In the genomic region with DNA sequence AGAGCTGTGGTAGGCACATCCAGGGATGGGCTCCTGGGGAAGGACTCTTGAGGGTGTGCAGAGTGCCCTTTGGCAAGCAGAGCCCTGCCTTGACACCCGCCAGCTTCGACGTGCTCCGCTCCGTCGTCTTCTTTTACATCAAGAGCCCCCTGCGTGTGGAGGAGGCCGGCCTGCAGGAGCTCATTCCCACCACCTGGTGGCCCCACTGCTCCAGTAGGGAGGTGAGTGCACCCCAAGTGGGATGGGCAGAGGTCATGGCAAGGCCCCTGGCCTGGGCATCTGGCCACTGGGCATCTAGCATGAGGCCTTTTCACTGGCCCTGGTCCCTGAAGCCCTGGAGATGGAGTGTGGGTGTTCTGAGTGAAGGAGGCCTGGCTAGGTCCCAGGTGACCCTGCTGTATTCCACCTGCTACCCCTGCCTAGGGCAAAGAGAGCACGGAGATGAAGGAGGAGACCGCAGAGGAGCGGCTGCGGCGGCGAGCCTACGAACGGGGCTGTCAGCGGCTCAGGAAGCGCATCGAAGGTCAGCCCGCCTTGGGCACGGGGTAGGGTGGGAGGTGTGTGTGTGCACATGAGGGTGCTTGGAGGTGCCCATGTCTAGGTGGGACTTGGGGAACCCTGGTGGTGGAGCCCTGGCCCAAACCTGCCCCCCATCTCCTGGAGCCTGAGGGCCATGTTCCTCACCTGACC, we compare ENCODE assay signal across 8 cellular contexts. TPM values are rescaled to one million over a fixed set of nuclear protein-coding genes. Genes with fewer than 3 reads are reported as not detected.
DNase-seq lines count a peak whose midpoint lies in the region; ATAC-seq and TF ChIP-seq lines count a peak whose summit lies in the region.
"Had no signal": no experiment of that assay in that cellular context is flagged by ENCODE, and none has a peak within 500 bp of the region (broad histone marks: within the 10 kb centered on the region; RNA-seq: fewer than 3 reads in every experiment).

No MANE protein-coding gene starts in this region.

- no peaks in the 10 kb centered on the region for H3K9me3 ChIP-seq in mammary epithelial cell (replicated peaks; ENCODE audit: insufficient read depth, low read length)
- no peaks in the 10 kb centered on the region for H3K9me3 ChIP-seq in tibial nerve

- no peaks in the 10 kb centered on the region for H3K79me2 ChIP-seq in mammary epithelial cell (ENCODE audit: insufficient read depth, low read length)

- no peak overlapping the region for H3K27ac Mint-ChIP-seq in MCF 10A (ENCODE audit: low read depth, unreplicated experiment)
- no peak overlapping the region for H3K27ac Mint-ChIP-seq in activated naive CD8-positive, alpha-beta T cell treated with anti-CD3 and anti-CD28 coated beads, Interleukin-2, amount 50 U/mL, for 24 hours
- H3K27ac Mint-ChIP-seq: CD4-positive, alpha-beta T cell had no signal

- POLR2A ChIA-PET in MCF 10A (lab: Yijun Ruan, JAX), result interaction anchor here (1.8 kb wide), 1 partner anchor 22 kb away, joined by 4 read pairs; the partner anchor contains the start of gene GMPPB

- no peaks in the 10 kb centered on the region for H3K36me3 ChIP-seq in mammary epithelial cell (ENCODE audit: insufficient read depth, low read length)
- H3K36me3 ChIP-seq in tibial nerve, result peaks cover 0 to 98% (median 15%) of the 10 kb centered on the region in 3 donors

- DNase-seq in mammary epithelial cell, result no peak
- no peak for DNase-seq in MCF 10A (ENCODE audit: unreplicated experiment)
- no peak for DNase-seq in coronary artery (ENCODE audit: low spot score)
- DNase-seq in tibial nerve (ENCODE audit: low spot score in 2 of 2), result no peak
- DNase-seq in activated naive CD8-positive, alpha-beta T cell treated with anti-CD3 and anti-CD28 coated beads, Interleukin-2, amount 50 U/mL, for 24 hours, result no peak
- DNase-seq in T-helper 2 cell, result no peak
- DNase-seq: CD4-positive, alpha-beta T cell; central memory CD4-positive, alpha-beta T cell had no signal

- H3K36me3 Mint-ChIP-seq in MCF 10A (ENCODE audit: insufficient read depth, unreplicated experiment), result peaks cover 4% of the 10 kb centered on the region
- H3K36me3 Mint-ChIP-seq in activated naive CD8-positive, alpha-beta T cell treated with anti-CD3 and anti-CD28 coated beads, Interleukin-2, amount 50 U/mL, for 24 hours (ENCODE audit: low read depth), result peaks cover 6% of the 10 kb centered on the region

- intact Hi-C loops in mammary epithelial cell (cut with micrococcal nuclease), result loop anchor here (2.0 to 10.0 kb wide), 2 partner anchors 389 to 483 kb away; no protein-coding TSS in a partner anchor
- intact Hi-C loops in MCF 10A (cut with micrococcal nuclease), result no loop called here

- no peaks in the 10 kb centered on the region for H3K27me3 Mint-ChIP-seq in MCF 10A (ENCODE audit: insufficient read depth, unreplicated experiment)
- H3K27me3 Mint-ChIP-seq in activated naive CD8-positive, alpha-beta T cell treated with anti-CD3 and anti-CD28 coated beads, Interleukin-2, amount 50 U/mL, for 24 hours, result no peaks in the 10 kb centered on the region
- H3K27me3 Mint-ChIP-seq: CD4-positive, alpha-beta T cell had no signal

- no peak overlapping the region for H3K4me3 ChIP-seq in mammary epithelial cell (replicated peaks in 1 of 3; ENCODE audit: insufficient read depth in 1 of 3, low read depth in 2 of 3, low read length in 3 of 3)
- no peak overlapping the region for H3K4me3 ChIP-seq in coronary artery
- H3K4me3 ChIP-seq in tibial nerve, result no peak overlapping the region

- H3K4me3 Mint-ChIP-seq in MCF 10A (ENCODE audit: unreplicated experiment), result no peak overlapping the region
- H3K4me3 Mint-ChIP-seq in activated naive CD8-positive, alpha-beta T cell treated with anti-CD3 and anti-CD28 coated beads, Interleukin-2, amount 50 U/mL, for 24 hours, result no peak overlapping the region
- H3K4me3 Mint-ChIP-seq: CD4-positive, alpha-beta T cell had no signal

- H2AFZ ChIP-seq in mammary epithelial cell (ENCODE audit: low read depth, low read length), result no peak overlapping the region

- TF ChIP-seq EP300 in tibial nerve (IDR thresholded peaks at IDR 0.05), result no peak

- in situ Hi-C loops in mammary epithelial cell (cut with MboI; ENCODE audit: low sequenced_read_pairs in 2 of 2), result loop anchor here (5.0 to 10.0 kb wide), 3 partner anchors 133 to 203 kb away; partner anchors contain the start of gene MST1R (in 1 of the 2)

- H3K4me1 Mint-ChIP-seq in MCF 10A (ENCODE audit: insufficient read depth, unreplicated experiment), result no peaks in the 10 kb centered on the region
- no peaks in the 10 kb centered on the region for H3K4me1 Mint-ChIP-seq in activated naive CD8-positive, alpha-beta T cell treated with anti-CD3 and anti-CD28 coated beads, Interleukin-2, amount 50 U/mL, for 24 hours

- H3K9ac ChIP-seq in mammary epithelial cell (ENCODE audit: insufficient read depth, low read length), result no peak overlapping the region

- 94% methylated on average over 15 of the region's 21 CpGs for WGBS in mammary epithelial cell (ENCODE audit: low coverage, missing lambda C conversion rate)
- whole genome bisulfite sequencing in tibial nerve, 2 donors, result 75 to 79% methylated on average over 20 to 21 of the region's 21 CpGs

- TF ChIP-seq CTCF in mammary epithelial cell (conservative IDR thresholded peaks at IDR 0.05 in 1 of 2, IDR thresholded peaks at IDR 0.05 in 1 of 2; ENCODE audit: extremely low read depth in 1 of 2, insufficient read depth in 1 of 2, low read depth in 1 of 2, low read length in 2 of 2), result peak; percentile 41 to 58
- TF ChIP-seq CTCF in MCF 10A (IDR thresholded peaks at IDR 0.05; ENCODE audit: unreplicated experiment), result no peak
- peak; percentile 15 for TF ChIP-seq CTCF in coronary artery (IDR thresholded peaks at IDR 0.05)
- peak in 3 of 5 experiments; percentile 7 to 16 (median 10) for TF ChIP-seq CTCF in tibial nerve (IDR thresholded peaks at IDR 0.05)

- no peak for TF ChIP-seq POLR2A in tibial nerve (IDR thresholded peaks at IDR 0.05)

- no peaks in the 10 kb centered on the region for H4K20me1 ChIP-seq in mammary epithelial cell (ENCODE audit: insufficient read depth, low read length)

- no peak overlapping the region for H3K4me2 ChIP-seq in mammary epithelial cell (ENCODE audit: insufficient read depth, low read depth, low read length)

- dilution Hi-C loops in mammary epithelial cell (cut with HindIII; ENCODE audit: low sequenced_read_pairs), result loop anchor here (5.0 kb wide), 1 partner anchor 71 kb away; no protein-coding TSS in a partner anchor

- no peaks in the 10 kb centered on the region for H3K9me3 Mint-ChIP-seq in MCF 10A (ENCODE audit: unreplicated experiment)
- H3K9me3 Mint-ChIP-seq in activated naive CD8-positive, alpha-beta T cell treated with anti-CD3 and anti-CD28 coated beads, Interleukin-2, amount 50 U/mL, for 24 hours, result no peaks in the 10 kb centered on the region
- H3K9me3 Mint-ChIP-seq: CD4-positive, alpha-beta T cell had no signal

- no peak for ATAC-seq in activated naive CD8-positive, alpha-beta T cell treated with anti-CD3 and anti-CD28 coated beads, Interleukin-2, amount 50 U/mL, for 24 hours

- H3K27ac ChIP-seq in mammary epithelial cell (ENCODE audit: insufficient read depth, low read depth, low read length) (no peak overlapping the region), coronary artery (no peak overlapping the region), tibial nerve (no peak overlapping the region)

- CTCF ChIA-PET in mammary epithelial cell (lab: Charles Lee; ENCODE audit: low non-redundant PET), result interaction anchor here (0.6 kb wide), 1 partner anchor 162 kb away, joined by 3 read pairs; no protein-coding TSS in a partner anchor
- CTCF ChIA-PET in MCF 10A (lab: Yijun Ruan, JAX), result interaction anchor here (0.6 to 2.4 kb wide), 15 partner anchors 9 to 732 kb away, joined by 3 to 15 read pairs (median 3); partner anchors contain the start of gene IP6K1

- H3K4me1 ChIP-seq in mammary epithelial cell (ENCODE audit: insufficient read depth, low read length) (no peaks in the 10 kb centered on the region), tibial nerve (peaks cover 0 to 5% (median 0%) of the 10 kb centered on the region in 4 donors)

- H3K27me3 ChIP-seq in mammary epithelial cell (ENCODE audit: insufficient read depth, low read length), result no peaks in the 10 kb centered on the region
- H3K27me3 ChIP-seq in tibial nerve, result no peaks in the 10 kb centered on the region

- BruUV-seq in mammary epithelial cell (replicated peaks; lab: Mats Ljungman, UMichigan) (no TSS peak), MCF 10A (replicated peaks; lab: Mats Ljungman, UMichigan) (no TSS peak)

RNA-seq across cellular contexts. Expression of gene RNF123, which starts 12.2 kb away (rescaled TPM):
- total RNA-seq in mammary epithelial cell (10 to 100 TPM; 27.7 to 41.5 TPM), MCF 10A (2022) (47.8 and 48.6 TPM in 2 replicates), tibial nerve (10 to 100 TPM; 32.9 to 64.7 (median 39.1) TPM)
- 34.0 TPM for polyA plus RNA-seq in mammary epithelial cell
- polyA minus RNA-seq in mammary epithelial cell, result 54.0 TPM

RNA-seq across cellular contexts. Expression of gene MST1, which starts 12.3 kb away (rescaled TPM):
- 10 to 100 TPM in 1 of 2 donors, 1 to 10 TPM in 1; 8.3 to 13.6 TPM for total RNA-seq in mammary epithelial cell
- 5.5 TPM for polyA plus RNA-seq in mammary epithelial cell
- polyA minus RNA-seq in mammary epithelial cell, result not detected
- 16.3 and 18.2 TPM in 2 replicates for total RNA-seq in MCF 10A (2022)
- total RNA-seq in tibial nerve, result 10 to 100 TPM; 11.7 to 23.7 (median 17.0) TPM

RNA-seq across cellular contexts. Expression of gene AMIGO3, which starts 18.0 kb away (rescaled TPM):
- total RNA-seq in mammary epithelial cell, result under 1 TPM in 1 of 2 donors, not detected in 1; 0.50 TPM
- polyA plus RNA-seq in mammary epithelial cell, result not detected
- 2.1 TPM for polyA minus RNA-seq in mammary epithelial cell
- 0.79 TPM in 1 of 2 replicates, not detected in the other for total RNA-seq in MCF 10A (2022)
- 1 to 10 TPM in 2 of 4 donors, not detected in 2; 2.1 to 4.2 TPM for total RNA-seq in tibial nerve

RNA-seq across cellular contexts. Expression of gene GMPPB, which starts 22.2 kb away (rescaled TPM):
- total RNA-seq in mammary epithelial cell, result 10 to 100 TPM; 19.2 to 38.4 TPM
- 40.7 TPM for polyA plus RNA-seq in mammary epithelial cell
- 48.7 TPM for polyA minus RNA-seq in mammary epithelial cell
- total RNA-seq in MCF 10A (2022), result 84.3 and 88.1 TPM in 2 replicates
- total RNA-seq in tibial nerve, result 10 to 100 TPM; 17.3 to 31.4 (median 25.3) TPM

RNA-seq across cellular contexts. Expression of gene APEH, which starts 27.4 kb away (rescaled TPM):
- total RNA-seq in mammary epithelial cell (100 to 1,000 TPM; 130 to 183 TPM), MCF 10A (2022) (95.8 and 127 TPM in 2 replicates), tibial nerve (10 to 100 TPM; 64.0 to 77.7 (median 65.8) TPM)
- 188 TPM for polyA plus RNA-seq in mammary epithelial cell
- 270 TPM for polyA minus RNA-seq in mammary epithelial cell
